ENCODE assay signal across 27 cellular contexts in genomic region chrX:99468993-99469392, GRCh38.
"Had no signal": no experiment of that assay in that cellular context is flagged by ENCODE, and none has a peak within 500 bp of the region (broad histone marks: within the 10 kb centered on the region; RNA-seq: fewer than 3 reads in every experiment).

No MANE protein-coding gene starts in this region.

- H3K27ac ChIP-seq: colonic mucosa, coronary artery, dorsolateral prefrontal cortex, epithelial cell of prostate, esophagus muscularis mucosa, esophagus squamous epithelium, foreskin keratinocyte, gastrocnemius medialis, gastroesophageal sphincter, heart left ventricle, heart right ventricle had no signal

- ATAC-seq: effector memory CD8-positive, alpha-beta T cell; esophagus mucosa; foreskin keratinocyte; gastrocnemius medialis; gastroesophageal sphincter; heart left ventricle; heart right ventricle had no signal

- H3K4me1 ChIP-seq: colonic mucosa, esophagus muscularis mucosa, esophagus squamous epithelium, foreskin keratinocyte, gastrocnemius medialis, gastroesophageal sphincter, heart left ventricle, heart right ventricle had no signal

- DNase-seq: colonic mucosa; cortex of kidney; dermis blood vessel endothelial cell; dorsolateral prefrontal cortex; effector CD4-positive, alpha-beta T cell; effector CD8-positive, alpha-beta T cell; effector memory CD4-positive, alpha-beta T cell; effector memory CD8-positive, alpha-beta T cell; erythroblast; esophagus squamous epithelium; foreskin fibroblast; foreskin keratinocyte; foreskin melanocyte; gastrocnemius medialis; glutamatergic neuron; head of caudate nucleus; heart right ventricle had no signal

- H3K9me3 ChIP-seq: colonic mucosa, esophagus squamous epithelium, gastrocnemius medialis, gastroesophageal sphincter had no signal

- H3K4me3 ChIP-seq: colonic mucosa, coronary artery, dorsolateral prefrontal cortex, esophagus muscularis mucosa, esophagus squamous epithelium, gastrocnemius medialis, gastroesophageal sphincter, heart left ventricle, heart right ventricle had no signal

- H3K27me3 ChIP-seq: colonic mucosa, esophagus muscularis mucosa, esophagus squamous epithelium, foreskin keratinocyte, gastrocnemius medialis, gastroesophageal sphincter, heart right ventricle had no signal

- FAIRE-seq: colon, endometrium, endothelial cell of umbilical vein, frontal cortex had no signal

- H3K36me3 ChIP-seq: colonic mucosa, esophagus muscularis mucosa, esophagus squamous epithelium, gastrocnemius medialis, gastroesophageal sphincter, heart left ventricle, heart right ventricle had no signal
